ENCODE assay signal across 20 cellular contexts in the genomic region with DNA sequence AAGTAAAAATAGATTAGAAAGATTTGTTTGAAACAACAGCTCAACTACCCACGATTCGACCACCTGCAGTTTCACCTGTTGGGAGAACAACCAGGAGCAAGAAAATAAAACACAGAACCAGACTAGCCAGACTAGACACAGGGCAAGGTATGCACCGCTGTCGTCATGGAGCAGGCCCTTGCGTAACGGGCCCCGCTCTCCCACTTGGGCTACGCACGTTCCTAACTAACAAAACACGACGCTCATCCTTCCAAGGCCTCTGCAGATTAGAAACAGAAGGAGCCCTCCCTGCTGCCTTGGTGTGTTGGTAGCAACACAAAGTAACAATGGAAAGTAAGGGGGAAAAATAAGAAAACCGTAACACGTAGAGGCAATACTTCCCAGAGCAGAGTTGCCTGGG. TPM values are rescaled to one million over a fixed set of nuclear protein-coding genes. Genes with fewer than 3 reads are reported as not detected.
DNase-seq lines count a peak whose midpoint lies in the region; ATAC-seq and TF ChIP-seq lines count a peak whose summit lies in the region.
"Had no signal": no experiment of that assay in that cellular context is flagged by ENCODE, and none has a peak within 500 bp of the region (broad histone marks: within the 10 kb centered on the region; RNA-seq: fewer than 3 reads in every experiment).

No MANE protein-coding gene starts in this region.

- H3K23me2 ChIP-seq in H9 (ENCODE audit: insufficient read length, low read depth, low read length, poor library complexity, severe bottlenecking), result no peaks in the 10 kb centered on the region

- intact Hi-C loops in dorsolateral prefrontal cortex (cut with DNase I), result loop anchor here in 1 of 2 donors (10.0 kb wide), 1 partner anchor 209 kb away; no protein-coding TSS in a partner anchor
- intact Hi-C loops in testis (cut with DNase I; ENCODE audit: low total_unique reads), result no loop called here

- no peak overlapping the region for H3K4ac ChIP-seq in H9 (ENCODE audit: low read depth, low read length)

- H3T11ph ChIP-seq in H9 (ENCODE audit: low read length), result no peak overlapping the region

- H3K9ac ChIP-seq in H9 (ENCODE audit: extremely low read depth, insufficient read length, low read length), result no peak overlapping the region

- H3K79me1 ChIP-seq in H9 (ENCODE audit: insufficient read depth, low read depth, low read length, poor library complexity, severe bottlenecking), result no peaks in the 10 kb centered on the region

- H3K4me1 Mint-ChIP-seq in H9, result peaks cover 33 to 46% of the 10 kb centered on the region in 2 experiments
- H3K4me1 Mint-ChIP-seq in nephron progenitor cell, result peaks cover 12% of the 10 kb centered on the region
- H3K4me1 Mint-ChIP-seq: CD4-positive, CD25-positive, alpha-beta regulatory T cell had no signal

- H2AK5ac ChIP-seq in H9 (ENCODE audit: insufficient read length, low read length), result no peak overlapping the region

- H2BK15ac ChIP-seq in H9 (ENCODE audit: low read depth, low read length), result no peak overlapping the region

- H3K27ac Mint-ChIP-seq in H9, result peak overlapping the region in 1 of 3 experiments; percentile 36; a peak in 1 of 7 replicates
- peak overlapping the region; percentile 41 for H3K27ac Mint-ChIP-seq in nephron progenitor cell
- H3K27ac Mint-ChIP-seq: CD4-positive, CD25-positive, alpha-beta regulatory T cell; IgD-negative memory B cell had no signal

- H3K36me3 Mint-ChIP-seq in H9 (ENCODE audit: insufficient read depth in 1 of 3, low read depth in 3 of 3) (peaks cover 0 to 2% (median 0%) of the 10 kb centered on the region in 3 experiments; a peak in 1 of 7 replicates), nephron progenitor cell (ENCODE audit: low read depth) (no peaks in the 10 kb centered on the region)
- H3K36me3 Mint-ChIP-seq: CD4-positive, CD25-positive, alpha-beta regulatory T cell; IgD-negative memory B cell had no signal

- H3K4me3 Mint-ChIP-seq in H9 (no peak overlapping the region), nephron progenitor cell (peak overlapping the region; percentile 26)
- H3K4me3 Mint-ChIP-seq: CD4-positive, CD25-positive, alpha-beta regulatory T cell; IgD-negative memory B cell had no signal

- no peak overlapping the region for H3K18ac ChIP-seq in H9 (ENCODE audit: insufficient read length, low read depth, low read length)

- DNase-seq in H9, result no peak
- DNase-seq in dorsolateral prefrontal cortex, result no peak
- no peak for DNase-seq in nephron progenitor cell
- peak; percentile 56 for DNase-seq in testis
- DNase-seq in NCI-H1694 (lab: John Stamatoyannopoulos, UW), result no peak
- DNase-seq in coronary artery (ENCODE audit: low spot score), result no peak
- DNase-seq: CD4-positive, CD25-positive, alpha-beta regulatory T cell; EL; MV-4-11; NCI-H1105 treated with DMSO at 0.1 percent for 48 hours; NCI-H2081; NCI-H2171; NCI-H345; NCI-H524 treated with DMSO at 0.1 percent for 48 hours; OCI-M1; Right ventricle myocardium superior had no signal

- no peaks in the 10 kb centered on the region; the same call in 1 of the 2 replicates for H3K79me2 ChIP-seq in H9 (ENCODE audit: insufficient read depth, low read length)

- H2AFZ ChIP-seq in H9 (ENCODE audit: low read length), result no peak overlapping the region

- H3K56ac ChIP-seq in H9 (ENCODE audit: insufficient read length, low read depth, low read length), result no peak overlapping the region

- H3K14ac ChIP-seq in H9 (ENCODE audit: insufficient read depth, low read length), result no peak overlapping the region

- H2BK12ac ChIP-seq in H9 (ENCODE audit: insufficient read length, low read depth, low read length), result no peak overlapping the region

- H3K27me3 ChIP-seq in H9 (ENCODE audit: insufficient read depth, low read length) (no peaks in the 10 kb centered on the region), dorsolateral prefrontal cortex (no peaks in the 10 kb centered on the region), testis (no peaks in the 10 kb centered on the region)

- no peak for ATAC-seq in HG03342 (IDR thresholded peaks at IDR 0.05; ENCODE audit: unreplicated experiment)

- TF ChIP-seq CTCF in H9 (conservative IDR thresholded peaks at IDR 0.05), result no peak
- TF ChIP-seq CTCF in dorsolateral prefrontal cortex (IDR thresholded peaks at IDR 0.05 in 54 of 56, conservative IDR thresholded peaks at IDR 0.05 in 2 of 56; ENCODE audit: low read depth in 1 of 56, partially characterized antibody in 56 of 56), result no peak
- TF ChIP-seq CTCF in nephron progenitor cell (IDR thresholded peaks at IDR 0.05), result no peak
- no peak for TF ChIP-seq CTCF in testis (IDR thresholded peaks at IDR 0.05)
- TF ChIP-seq CTCF in coronary artery (IDR thresholded peaks at IDR 0.05), result no peak

- no peak overlapping the region for H2BK5ac ChIP-seq in H9 (ENCODE audit: insufficient read length, low read length)

- H2BK120ac ChIP-seq in H9 (ENCODE audit: low read depth, low read length, poor library complexity, severe bottlenecking), result no peak overlapping the region

- no peak for TF ChIP-seq POLR2A in testis (IDR thresholded peaks at IDR 0.05)

- no peak overlapping the region for H4K8ac ChIP-seq in H9 (replicated peaks; ENCODE audit: insufficient read length, low read depth, low read length)

- H3K4me2 ChIP-seq in H9 (ENCODE audit: insufficient read depth, insufficient read length, low read length), result peak overlapping the region; percentile 38

- H3K4me1 ChIP-seq in H9 (ENCODE audit: insufficient read depth, low read length) (no peaks in the 10 kb centered on the region; the same call in 1 of the 2 replicates), testis (peaks cover 9% of the 10 kb centered on the region)
- H3K4me1 ChIP-seq: HAP-1 had no signal

- no peak overlapping the region for H3K23ac ChIP-seq in H9 (ENCODE audit: insufficient read length, low read depth, low read length)

- H3K4me3 ChIP-seq in dorsolateral prefrontal cortex (no peak overlapping the region), testis (peak overlapping the region; percentile 2 to 17), coronary artery (no peak overlapping the region)
- H3K4me3 ChIP-seq: HAP-1 had no signal

- no peaks in the 10 kb centered on the region for H4K20me1 ChIP-seq in H9 (ENCODE audit: control insufficient read depth, insufficient read depth, insufficient read length)

- H3K27me3 Mint-ChIP-seq in H9 (ENCODE audit: low read depth) (no peaks in the 10 kb centered on the region; the same call in 1 of the 2 replicates), nephron progenitor cell (ENCODE audit: low read depth, poor library complexity) (peaks cover 7% of the 10 kb centered on the region)
- H3K27me3 Mint-ChIP-seq: IgD-negative memory B cell had no signal

- no peak overlapping the region for H4K5ac ChIP-seq in H9 (ENCODE audit: insufficient read length, low read depth, low read length)

- no peak overlapping the region for H4K91ac ChIP-seq in H9 (ENCODE audit: insufficient read length, low read depth, low read length)

- H3K9me3 Mint-ChIP-seq in H9 (peaks cover under 1% of the 10 kb centered on the region in 2 experiments; a peak in 2 of 5 replicates), nephron progenitor cell (peaks cover 15% of the 10 kb centered on the region)
- H3K9me3 Mint-ChIP-seq: CD4-positive, CD25-positive, alpha-beta regulatory T cell; IgD-negative memory B cell had no signal

- H3K36me3 ChIP-seq in testis (ENCODE audit: low read depth, missing control alignments), result no peaks in the 10 kb centered on the region
- H3K36me3 ChIP-seq: HAP-1 had no signal

- H2BK20ac ChIP-seq in H9 (ENCODE audit: low read depth, low read length, poor library complexity, severe bottlenecking), result no peak overlapping the region

- no CpG with 5 or more reads among the region's 13 CpGs for WGBS in H9 (ENCODE audit: extremely low coverage, insufficient read length, low lambda C conversion rate)
- 49 to 60% methylated on average over 13 of the region's 13 CpGs for WGBS in testis, 2 donors

- H3K9me3 ChIP-seq in H9 (ENCODE audit: control insufficient read depth, low read depth, low read length) (no peaks in the 10 kb centered on the region), testis (no peaks in the 10 kb centered on the region)
- H3K9me3 ChIP-seq: HAP-1 had no signal

- H3K27ac ChIP-seq in H9 (ENCODE audit: insufficient read length, low read depth, low read length) (no peak overlapping the region), dorsolateral prefrontal cortex (peak overlapping the region in 56 of 59 donors; percentile 47 to 96 (median 89)), testis (peak overlapping the region in 1 of 2 donors; percentile 51), coronary artery (no peak overlapping the region)

RNA-seq across cellular contexts. Expression of gene ELMO1, which starts 45.1 kb away (rescaled TPM):
- total RNA-seq in H9 (2021) (7.8 TPM in 2 replicates), dorsolateral prefrontal cortex (100 to 1,000 TPM in 119 of 120 experiments, 10 to 100 TPM in 1; 96.6 to 391 (median 224) TPM), testis (10 to 100 TPM; 36.5 to 47.2 TPM)
- polyA plus RNA-seq in testis (ENCODE audit: insufficient read depth, low read depth, low replicate concordance), result 12.9 TPM
- polyA plus RNA-seq: BJ had no signal

Comparison
In these comparisons a context has a peak if more than half of its experiments do, and no peak if none do; other contexts are left out.
1. H3K27ac ChIP-seq: peak in dorsolateral prefrontal cortex (56 of 59); none in H9 (single experiment) and coronary artery (0 of 2).
2. H3K4me3 ChIP-seq: peak in testis (2 of 2); none in dorsolateral prefrontal cortex (0 of 59) and coronary artery (single experiment).